ENCODE assay signal across 8 cellular contexts in the genomic region with DNA sequence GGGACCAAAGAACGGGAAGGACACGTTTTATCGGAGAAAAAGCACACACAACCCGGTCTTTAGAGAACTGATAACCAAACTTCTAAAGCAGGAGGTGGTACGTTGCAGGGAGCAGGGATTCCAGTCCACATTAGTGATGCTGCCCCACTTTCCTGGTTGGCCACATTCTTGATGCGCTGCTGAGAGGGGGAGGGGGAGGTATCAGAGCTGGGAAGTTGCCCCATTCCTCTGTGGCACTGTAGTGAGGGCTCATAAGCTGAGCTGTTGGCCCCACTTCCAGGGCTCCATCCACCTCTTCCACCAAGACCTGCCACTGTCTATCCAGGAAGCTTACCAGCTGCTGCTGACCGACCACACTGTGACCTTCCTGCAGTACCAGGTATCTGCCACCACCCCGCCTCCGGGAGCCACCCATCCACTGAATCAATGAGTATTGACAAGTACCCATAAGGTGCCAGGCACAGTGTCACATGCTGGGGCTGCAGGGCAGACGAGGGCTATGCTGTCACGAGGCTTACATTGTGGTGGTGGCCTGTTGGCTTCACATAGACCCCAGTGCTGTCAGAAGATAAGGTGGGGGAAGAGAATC. TPM values are rescaled to one million over a fixed set of nuclear protein-coding genes. Genes with fewer than 3 reads are reported as not detected.
DNase-seq lines count a peak whose midpoint lies in the region; TF ChIP-seq lines count a peak whose summit lies in the region.

No MANE protein-coding gene starts in this region.

- no peaks in the 10 kb centered on the region for H3K27me3 ChIP-seq in BE2C

- H3K27me3 Mint-ChIP-seq in activated naive CD4-positive, alpha-beta T cell treated with anti-CD3 and anti-CD28 coated beads, Interleukin-2, amount 10 ng/mL, durations not matched to agents 7 days and 5 days: peaks cover 32% of the 10 kb centered on the region
- peaks cover 3 to 17% (median 16%) of the 10 kb centered on the region in 3 donors for H3K27me3 Mint-ChIP-seq in immature natural killer cell (ENCODE audit: low read depth in 3 of 3)
- no peaks in the 10 kb centered on the region for H3K27me3 Mint-ChIP-seq in stimulated activated naive CD8-positive, alpha-beta T cell treated with anti-CD3 and anti-CD28 coated beads, Interleukin-15, Interleukin-2, amounts not matched to agents 100 ng/mL and 50 ng/mL, for 24 hours

- H3K9me3 ChIP-seq in BE2C: no peaks in the 10 kb centered on the region

- H3K36me3 ChIP-seq in BE2C: peaks cover 7% of the 10 kb centered on the region

- CTCF ChIA-PET in activated naive CD4-positive, alpha-beta T cell treated with anti-CD3 and anti-CD28 coated beads, Interleukin-2, amount 10 ng/mL, durations not matched to agents 7 days and 5 days (lab: Charles Lee): interaction anchor here (1.2 to 1.6 kb wide), 6 partner anchors 15 to 95 kb away, joined by 3 to 8 read pairs (median 4); partner anchors contain the start of genes MYO15B and TMEM94

- peaks cover 28% of the 10 kb centered on the region for H3K4me1 Mint-ChIP-seq in activated naive CD4-positive, alpha-beta T cell treated with anti-CD3 and anti-CD28 coated beads, Interleukin-2, amount 10 ng/mL, durations not matched to agents 7 days and 5 days
- peaks cover 30 to 33% of the 10 kb centered on the region in 2 donors for H3K4me1 Mint-ChIP-seq in immature natural killer cell
- peaks cover 19% of the 10 kb centered on the region for H3K4me1 Mint-ChIP-seq in stimulated activated naive CD8-positive, alpha-beta T cell treated with anti-CD3 and anti-CD28 coated beads, Interleukin-15, Interleukin-2, amounts not matched to agents 100 ng/mL and 50 ng/mL, for 24 hours (ENCODE audit: low read depth)

- peak overlapping the region; percentile 88 for H3K4me3 ChIP-seq in BE2C (ENCODE audit: low read depth, low read length)

- no peak for TF ChIP-seq CTCF in BE2C (IDR thresholded peaks at IDR 0.05; ENCODE audit: low read depth, low read length)

- no peaks in the 10 kb centered on the region for H3K4me1 ChIP-seq in BE2C

- H3K27ac Mint-ChIP-seq in activated naive CD4-positive, alpha-beta T cell treated with anti-CD3 and anti-CD28 coated beads, Interleukin-2, amount 10 ng/mL, durations not matched to agents 7 days and 5 days: peak overlapping the region; percentile 87
- H3K27ac Mint-ChIP-seq in immature natural killer cell: peak overlapping the region; percentile 96 to 100 (median 98)
- H3K27ac Mint-ChIP-seq in stimulated activated naive CD8-positive, alpha-beta T cell treated with anti-CD3 and anti-CD28 coated beads, Interleukin-15, Interleukin-2, amounts not matched to agents 100 ng/mL and 50 ng/mL, for 24 hours: peak overlapping the region; percentile 55

- H3K9me3 Mint-ChIP-seq in activated naive CD4-positive, alpha-beta T cell treated with anti-CD3 and anti-CD28 coated beads, Interleukin-2, amount 10 ng/mL, durations not matched to agents 7 days and 5 days: no peaks in the 10 kb centered on the region
- no peaks in the 10 kb centered on the region for H3K9me3 Mint-ChIP-seq in immature natural killer cell
- H3K9me3 Mint-ChIP-seq in stimulated activated naive CD8-positive, alpha-beta T cell treated with anti-CD3 and anti-CD28 coated beads, Interleukin-15, Interleukin-2, amounts not matched to agents 100 ng/mL and 50 ng/mL, for 24 hours: no peaks in the 10 kb centered on the region

- DNase-seq in BE2C: no peak
- peak; percentile 79 for DNase-seq in HuH-7 (ENCODE audit: low spot score)
- DNase-seq in activated naive CD4-positive, alpha-beta T cell treated with anti-CD3 and anti-CD28 coated beads, Interleukin-2, amount 10 ng/mL, durations not matched to agents 7 days and 5 days: peak; percentile 45
- DNase-seq in immature natural killer cell: peak; percentile 38 to 55 (median 46)
- DNase-seq in T-helper 9 cell: no peak
- DNase-seq in medulla oblongata (ENCODE audit: extremely low spot score): no peak
- DNase-seq in hepatic stellate cell (ENCODE audit: low spot score): no peak

- H3K4me3 Mint-ChIP-seq in activated naive CD4-positive, alpha-beta T cell treated with anti-CD3 and anti-CD28 coated beads, Interleukin-2, amount 10 ng/mL, durations not matched to agents 7 days and 5 days: peak overlapping the region; percentile 91
- peak overlapping the region; percentile 86 to 95 (median 91) for H3K4me3 Mint-ChIP-seq in immature natural killer cell
- H3K4me3 Mint-ChIP-seq in stimulated activated naive CD8-positive, alpha-beta T cell treated with anti-CD3 and anti-CD28 coated beads, Interleukin-15, Interleukin-2, amounts not matched to agents 100 ng/mL and 50 ng/mL, for 24 hours: peak overlapping the region; percentile 90

- peaks cover 27% of the 10 kb centered on the region for H3K36me3 Mint-ChIP-seq in activated naive CD4-positive, alpha-beta T cell treated with anti-CD3 and anti-CD28 coated beads, Interleukin-2, amount 10 ng/mL, durations not matched to agents 7 days and 5 days
- H3K36me3 Mint-ChIP-seq in immature natural killer cell: peaks cover 8 to 16% (median 10%) of the 10 kb centered on the region in 3 donors
- peaks cover 26% of the 10 kb centered on the region for H3K36me3 Mint-ChIP-seq in stimulated activated naive CD8-positive, alpha-beta T cell treated with anti-CD3 and anti-CD28 coated beads, Interleukin-15, Interleukin-2, amounts not matched to agents 100 ng/mL and 50 ng/mL, for 24 hours (ENCODE audit: low read depth)

RNA-seq across cellular contexts. Expression of gene TSEN54, which starts 1.0 kb away (rescaled TPM):
- polyA plus RNA-seq in BE2C (2012; ENCODE audit: insufficient read depth, insufficient read length, low read depth): 71.6 TPM
- 100 to 1,000 TPM; 205 to 238 (median 209) TPM for polyA plus RNA-seq in immature natural killer cell

RNA-seq across cellular contexts. Expression of gene CASKIN2, which starts 2.0 kb away (rescaled TPM):
- polyA plus RNA-seq in BE2C (2012; ENCODE audit: insufficient read depth, insufficient read length, low read depth): 28.5 TPM
- not detected for polyA plus RNA-seq in immature natural killer cell

RNA-seq across cellular contexts. Expression of gene LLGL2, which starts 8.1 kb away (rescaled TPM):
- polyA plus RNA-seq in BE2C (2012; ENCODE audit: insufficient read depth, insufficient read length, low read depth): 2.7 TPM
- polyA plus RNA-seq in immature natural killer cell: 100 to 1,000 TPM in 1 of 3 donors, 10 to 100 TPM in 2; 81.2 to 137 (median 84.4) TPM

Comparison
In these comparisons a context has a peak if more than half of its experiments do, and no peak if none do; other contexts are left out.
1. DNase-seq: peak in HuH-7 (single experiment), activated naive CD4-positive, alpha-beta T cell treated with anti-CD3 and anti-CD28 coated beads, Interleukin-2, amount 10 ng/mL, durations not matched to agents 7 days and 5 days (single experiment) and immature natural killer cell (3 of 3); none in BE2C (single experiment), T-helper 9 cell (single experiment), medulla oblongata (single experiment) and hepatic stellate cell (single experiment).
2. Peak in every context shown above with its lines, with median percentiles within 50 percentile points of each other: H3K27ac Mint-ChIP-seq and H3K4me3 Mint-ChIP-seq.